Comparison of ENCODE assay signal across 1 cellular context in genomic region chr11:118435893-118436624, GRCh38.
TF ChIP-seq lines count a peak whose summit lies in the region.

KMT2A (plus strand) TSS chr11:118436492; CDS start chr11:118436513, 21 bp downstream.

TF ChIP-seq in HepG2, 621 proteins besides CTCF, POLR2A, EP300 and RAD21 (continued from another document and continues in another):
- TF ChIP-seq, protein P1, sequence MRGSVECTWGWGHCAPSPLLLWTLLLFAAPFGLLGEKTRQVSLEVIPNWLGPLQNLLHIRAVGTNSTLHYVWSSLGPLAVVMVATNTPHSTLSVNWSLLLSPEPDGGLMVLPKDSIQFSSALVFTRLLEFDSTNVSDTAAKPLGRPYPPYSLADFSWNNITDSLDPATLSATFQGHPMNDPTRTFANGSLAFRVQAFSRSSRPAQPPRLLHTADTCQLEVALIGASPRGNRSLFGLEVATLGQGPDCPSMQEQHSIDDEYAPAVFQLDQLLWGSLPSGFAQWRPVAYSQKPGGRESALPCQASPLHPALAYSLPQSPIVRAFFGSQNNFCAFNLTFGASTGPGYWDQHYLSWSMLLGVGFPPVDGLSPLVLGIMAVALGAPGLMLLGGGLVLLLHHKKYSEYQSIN (CRISPR knock-in tag; IDR thresholded peaks at IDR 0.05; ENCODE audit: borderline replicate concordance) = no peak
- TF ChIP-seq, protein P2, sequence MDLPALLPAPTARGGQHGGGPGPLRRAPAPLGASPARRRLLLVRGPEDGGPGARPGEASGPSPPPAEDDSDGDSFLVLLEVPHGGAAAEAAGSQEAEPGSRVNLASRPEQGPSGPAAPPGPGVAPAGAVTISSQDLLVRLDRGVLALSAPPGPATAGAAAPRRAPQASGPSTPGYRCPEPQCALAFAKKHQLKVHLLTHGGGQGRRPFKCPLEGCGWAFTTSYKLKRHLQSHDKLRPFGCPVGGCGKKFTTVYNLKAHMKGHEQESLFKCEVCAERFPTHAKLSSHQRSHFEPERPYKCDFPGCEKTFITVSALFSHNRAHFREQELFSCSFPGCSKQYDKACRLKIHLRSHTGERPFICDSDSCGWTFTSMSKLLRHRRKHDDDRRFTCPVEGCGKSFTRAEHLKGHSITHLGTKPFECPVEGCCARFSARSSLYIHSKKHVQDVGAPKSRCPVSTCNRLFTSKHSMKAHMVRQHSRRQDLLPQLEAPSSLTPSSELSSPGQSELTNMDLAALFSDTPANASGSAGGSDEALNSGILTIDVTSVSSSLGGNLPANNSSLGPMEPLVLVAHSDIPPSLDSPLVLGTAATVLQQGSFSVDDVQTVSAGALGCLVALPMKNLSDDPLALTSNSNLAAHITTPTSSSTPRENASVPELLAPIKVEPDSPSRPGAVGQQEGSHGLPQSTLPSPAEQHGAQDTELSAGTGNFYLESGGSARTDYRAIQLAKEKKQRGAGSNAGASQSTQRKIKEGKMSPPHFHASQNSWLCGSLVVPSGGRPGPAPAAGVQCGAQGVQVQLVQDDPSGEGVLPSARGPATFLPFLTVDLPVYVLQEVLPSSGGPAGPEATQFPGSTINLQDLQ (CRISPR knock-in tag; IDR thresholded peaks at IDR 0.05) = 0 out of 2 replicates have a peak, but pooled peaks have one; percentile 37
- TF ChIP-seq, protein P3, sequence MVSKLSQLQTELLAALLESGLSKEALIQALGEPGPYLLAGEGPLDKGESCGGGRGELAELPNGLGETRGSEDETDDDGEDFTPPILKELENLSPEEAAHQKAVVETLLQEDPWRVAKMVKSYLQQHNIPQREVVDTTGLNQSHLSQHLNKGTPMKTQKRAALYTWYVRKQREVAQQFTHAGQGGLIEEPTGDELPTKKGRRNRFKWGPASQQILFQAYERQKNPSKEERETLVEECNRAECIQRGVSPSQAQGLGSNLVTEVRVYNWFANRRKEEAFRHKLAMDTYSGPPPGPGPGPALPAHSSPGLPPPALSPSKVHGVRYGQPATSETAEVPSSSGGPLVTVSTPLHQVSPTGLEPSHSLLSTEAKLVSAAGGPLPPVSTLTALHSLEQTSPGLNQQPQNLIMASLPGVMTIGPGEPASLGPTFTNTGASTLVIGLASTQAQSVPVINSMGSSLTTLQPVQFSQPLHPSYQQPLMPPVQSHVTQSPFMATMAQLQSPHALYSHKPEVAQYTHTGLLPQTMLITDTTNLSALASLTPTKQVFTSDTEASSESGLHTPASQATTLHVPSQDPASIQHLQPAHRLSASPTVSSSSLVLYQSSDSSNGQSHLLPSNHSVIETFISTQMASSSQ (IDR thresholded peaks at IDR 0.05; ENCODE audit: low read depth) = no peak
- TF ChIP-seq, protein P3 (CRISPR knock-in tag; IDR thresholded peaks at IDR 0.05; ENCODE audit: borderline replicate concordance) = peak; percentile 65; the same call in 1 of the 2 replicates
- TF ChIP-seq ARNTL (CRISPR knock-in tag; IDR thresholded peaks at IDR 0.05) = no peak
- 0 out of 2 replicates have a peak, but pooled peaks have one; percentile 35 for TF ChIP-seq SP5 (CRISPR knock-in tag; IDR thresholded peaks at IDR 0.05; ENCODE audit: borderline replicate concordance, low read depth)
- TF ChIP-seq MATR3 (CRISPR knock-in tag; IDR thresholded peaks at IDR 0.05) = no peak
- peak; percentile 85 for TF ChIP-seq ATF7-NPFF (CRISPR knock-in tag; IDR thresholded peaks at IDR 0.05; ENCODE audit: low read depth)
- TF ChIP-seq, protein P4, sequence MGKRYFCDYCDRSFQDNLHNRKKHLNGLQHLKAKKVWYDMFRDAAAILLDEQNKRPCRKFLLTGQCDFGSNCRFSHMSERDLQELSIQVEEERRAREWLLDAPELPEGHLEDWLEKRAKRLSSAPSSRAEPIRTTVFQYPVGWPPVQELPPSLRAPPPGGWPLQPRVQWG (CRISPR knock-in tag; IDR thresholded peaks at IDR 0.05; ENCODE audit: borderline replicate concordance, low read depth) = no peak
- no peak; the same call in 1 of the 2 replicates for TF ChIP-seq SMAD3 (CRISPR knock-in tag; IDR thresholded peaks at IDR 0.05)
- TF ChIP-seq ZNF512B (CRISPR knock-in tag; IDR thresholded peaks at IDR 0.05; ENCODE audit: borderline replicate concordance) = no peak
- no peak; the same call in 1 of the 2 replicates for TF ChIP-seq JDP2 (CRISPR knock-in tag; IDR thresholded peaks at IDR 0.05; ENCODE audit: borderline replicate concordance)
- no peak; the same call in 1 of the 2 replicates for TF ChIP-seq ZMYM4 (CRISPR knock-in tag; IDR thresholded peaks at IDR 0.05)
- TF ChIP-seq POLR2G (IDR thresholded peaks at IDR 0.05; ENCODE audit: low read depth, low read length) = peak; percentile 81
- peak; percentile 91; the same call in 1 of the 2 replicates for TF ChIP-seq ZNF816 (CRISPR knock-in tag; IDR thresholded peaks at IDR 0.05; ENCODE audit: borderline replicate concordance)
- TF ChIP-seq E2F1 (CRISPR knock-in tag; IDR thresholded peaks at IDR 0.05) = peak; percentile 55; the same call in 1 of the 2 replicates
- TF ChIP-seq ZNF530 (CRISPR knock-in tag; IDR thresholded peaks at IDR 0.05; ENCODE audit: low read depth) = peak; percentile 74; the same call in 1 of the 2 replicates
- no peak; the same call in 1 of the 2 replicates for TF ChIP-seq FOSL2 (CRISPR knock-in tag; IDR thresholded peaks at IDR 0.05)
- TF ChIP-seq KAT2B (IDR thresholded peaks at IDR 0.05; ENCODE audit: borderline replicate concordance, low read depth, low read length) = no peak
- peak; percentile 58; the same call in 1 of the 2 replicates for TF ChIP-seq MXD4 (CRISPR knock-in tag; IDR thresholded peaks at IDR 0.05)
- peak; percentile 74; the same call in 1 of the 2 replicates for TF ChIP-seq ZNF446 (CRISPR knock-in tag; IDR thresholded peaks at IDR 0.05)
- TF ChIP-seq, protein P5, sequence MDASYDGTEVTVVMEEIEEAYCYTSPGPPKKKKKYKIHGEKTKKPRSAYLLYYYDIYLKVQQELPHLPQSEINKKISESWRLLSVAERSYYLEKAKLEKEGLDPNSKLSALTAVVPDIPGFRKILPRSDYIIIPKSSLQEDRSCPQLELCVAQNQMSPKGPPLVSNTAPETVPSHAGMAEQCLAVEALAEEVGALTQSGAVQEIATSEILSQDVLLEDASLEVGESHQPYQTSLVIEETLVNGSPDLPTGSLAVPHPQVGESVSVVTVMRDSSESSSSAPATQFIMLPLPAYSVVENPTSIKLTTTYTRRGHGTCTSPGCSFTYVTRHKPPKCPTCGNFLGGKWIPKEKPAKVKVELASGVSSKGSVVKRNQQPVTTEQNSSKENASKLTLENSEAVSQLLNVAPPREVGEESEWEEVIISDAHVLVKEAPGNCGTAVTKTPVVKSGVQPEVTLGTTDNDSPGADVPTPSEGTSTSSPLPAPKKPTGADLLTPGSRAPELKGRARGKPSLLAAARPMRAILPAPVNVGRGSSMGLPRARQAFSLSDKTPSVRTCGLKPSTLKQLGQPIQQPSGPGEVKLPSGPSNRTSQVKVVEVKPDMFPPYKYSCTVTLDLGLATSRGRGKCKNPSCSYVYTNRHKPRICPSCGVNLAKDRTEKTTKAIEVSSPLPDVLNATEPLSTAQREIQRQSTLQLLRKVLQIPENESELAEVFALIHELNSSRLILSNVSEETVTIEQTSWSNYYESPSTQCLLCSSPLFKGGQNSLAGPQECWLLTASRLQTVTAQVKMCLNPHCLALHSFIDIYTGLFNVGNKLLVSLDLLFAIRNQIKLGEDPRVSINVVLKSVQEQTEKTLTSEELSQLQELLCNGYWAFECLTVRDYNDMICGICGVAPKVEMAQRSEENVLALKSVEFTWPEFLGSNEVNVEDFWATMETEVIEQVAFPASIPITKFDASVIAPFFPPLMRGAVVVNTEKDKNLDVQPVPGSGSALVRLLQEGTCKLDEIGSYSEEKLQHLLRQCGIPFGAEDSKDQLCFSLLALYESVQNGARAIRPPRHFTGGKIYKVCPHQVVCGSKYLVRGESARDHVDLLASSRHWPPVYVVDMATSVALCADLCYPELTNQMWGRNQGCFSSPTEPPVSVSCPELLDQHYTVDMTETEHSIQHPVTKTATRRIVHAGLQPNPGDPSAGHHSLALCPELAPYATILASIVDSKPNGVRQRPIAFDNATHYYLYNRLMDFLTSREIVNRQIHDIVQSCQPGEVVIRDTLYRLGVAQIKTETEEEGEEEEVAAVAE (CRISPR knock-in tag; IDR thresholded peaks at IDR 0.05; ENCODE audit: borderline replicate concordance) = peak; percentile 61; the same call in 1 of the 2 replicates
- peak; percentile 46; the same call in 1 of the 2 replicates for TF ChIP-seq NR2C2 (CRISPR knock-in tag; IDR thresholded peaks at IDR 0.05; ENCODE audit: borderline replicate concordance)
- no peak for TF ChIP-seq ZNF30 (CRISPR knock-in tag; IDR thresholded peaks at IDR 0.05)
- TF ChIP-seq ZNF569 (CRISPR knock-in tag; IDR thresholded peaks at IDR 0.05; ENCODE audit: borderline replicate concordance) = no peak
- TF ChIP-seq CBX5 (CRISPR knock-in tag; IDR thresholded peaks at IDR 0.05; ENCODE audit: borderline replicate concordance) = no peak
- no peak for TF ChIP-seq MAFF (IDR thresholded peaks at IDR 0.05; ENCODE audit: low read depth, low read length)
- no peak for TF ChIP-seq PPARG (CRISPR knock-in tag; conservative IDR thresholded peaks at IDR 0.05)
